ENCODE assay signal across 13 cellular contexts in the genomic region with DNA sequence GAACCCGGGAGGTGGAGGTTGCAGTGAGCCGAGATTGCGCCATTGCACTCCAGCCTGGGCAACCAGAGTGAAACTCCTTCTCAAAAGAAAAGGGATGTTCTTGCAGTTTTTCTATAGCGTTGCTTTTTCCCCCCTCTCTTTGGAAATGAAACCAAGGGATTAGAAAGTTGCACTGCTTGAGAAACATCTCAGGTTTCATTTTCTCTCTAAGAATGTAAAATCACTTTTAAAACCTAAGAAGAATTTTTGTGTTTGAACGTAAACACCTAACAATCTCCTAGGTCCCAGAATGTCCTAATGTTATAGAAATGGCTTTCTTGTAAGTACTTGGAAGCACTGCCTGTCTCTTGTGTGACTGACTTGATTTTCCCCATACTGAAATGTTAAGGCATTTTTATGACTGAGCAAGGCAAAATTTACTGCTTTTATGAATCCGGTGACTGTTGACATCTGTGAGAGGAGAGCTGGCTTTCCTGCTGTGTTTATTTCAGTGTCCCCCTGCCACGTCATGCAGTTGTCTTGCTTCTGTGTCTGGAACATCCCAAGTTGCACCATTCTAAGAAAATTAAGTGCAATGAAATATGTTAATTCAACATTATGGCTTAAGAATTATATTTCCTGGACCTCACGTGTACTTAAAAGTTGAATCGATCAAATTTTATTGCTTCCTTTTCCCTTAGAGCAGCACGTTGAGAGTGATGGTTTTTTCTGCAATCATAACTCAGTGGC. TPM values are rescaled to one million over a fixed set of nuclear protein-coding genes. Genes with fewer than 3 reads are reported as not detected.
DNase-seq lines count a peak whose midpoint lies in the region; ATAC-seq, FAIRE-seq and TF ChIP-seq lines count a peak whose summit lies in the region.
"Had no signal": no experiment of that assay in that cellular context is flagged by ENCODE, and none has a peak within 500 bp of the region (broad histone marks: within the 10 kb centered on the region; RNA-seq: fewer than 3 reads in every experiment).

No MANE protein-coding gene starts in this region.

- H3K36me3 Mint-ChIP-seq in T-helper 17 cell (ENCODE audit: low read depth) (peaks cover 3% of the 10 kb centered on the region), mesothelial cell of epicardium (peaks cover 30% of the 10 kb centered on the region)

- H3K36me3 ChIP-seq in Peyer's patch (peaks cover 0 to 18% (median 0%) of the 10 kb centered on the region in 3 donors), ascending aorta (peaks cover 18 to 32% of the 10 kb centered on the region in 2 donors)

- peak overlapping the region; percentile 83 for H3K27ac Mint-ChIP-seq in T-helper 17 cell
- H3K27ac Mint-ChIP-seq in mesothelial cell of epicardium: peak overlapping the region; percentile 58
- H3K27ac Mint-ChIP-seq: B cell had no signal

- intact Hi-C loops in ascending aorta (cut with DNase I): no loop called here

- H3K4me1 Mint-ChIP-seq in T-helper 17 cell (peaks cover 10% of the 10 kb centered on the region), mesothelial cell of epicardium (peaks cover 13% of the 10 kb centered on the region)
- H3K4me1 Mint-ChIP-seq: B cell had no signal

- H3K27me3 ChIP-seq in Peyer's patch (no peaks in the 10 kb centered on the region), ascending aorta (no peaks in the 10 kb centered on the region)
- H3K27me3 ChIP-seq: foreskin keratinocyte had no signal

- peak; percentile 35 for FAIRE-seq in GM18507 (lab: Jason Lieb, UNC)
- FAIRE-seq: H1 had no signal

- peak; percentile 54 for DNase-seq in AG08395 (ENCODE audit: low spot score)
- DNase-seq in GM18507 (ENCODE audit: extremely low spot score, insufficient read length, low read depth): no peak
- no peak for DNase-seq in T-helper 17 cell
- no peak for DNase-seq in mesothelial cell of epicardium (ENCODE audit: low spot score in 2 of 2, unreplicated experiment in 2 of 2)
- no peak for DNase-seq in Peyer's patch
- no peak for DNase-seq in ascending aorta (ENCODE audit: low spot score in 2 of 2)
- DNase-seq in UCSD-AML1 (lab: John Stamatoyannopoulos, UW; ENCODE audit: unreplicated experiment): no peak
- DNase-seq in DMS153 treated with DMSO at 0.1 percent for 48 hours (lab: John Stamatoyannopoulos, UW; ENCODE audit: unreplicated experiment): no peak
- DNase-seq: foreskin keratinocyte, NCI-H446, T1000 had no signal

- no peaks in the 10 kb centered on the region for H3K9me3 ChIP-seq in T-helper 17 cell (ENCODE audit: control insufficient read depth, low read length, poor library complexity, severe bottlenecking)
- no peaks in the 10 kb centered on the region for H3K9me3 ChIP-seq in Peyer's patch
- H3K9me3 ChIP-seq in ascending aorta: no peaks in the 10 kb centered on the region

- TF ChIP-seq CTCF in mesothelial cell of epicardium (IDR thresholded peaks at IDR 0.05; ENCODE audit: unreplicated experiment) (no peak), Peyer's patch (IDR thresholded peaks at IDR 0.05) (no peak), ascending aorta (IDR thresholded peaks at IDR 0.05) (no peak)

- H3K27me3 Mint-ChIP-seq in T-helper 17 cell: no peaks in the 10 kb centered on the region
- no peaks in the 10 kb centered on the region for H3K27me3 Mint-ChIP-seq in mesothelial cell of epicardium (ENCODE audit: low read depth)
- H3K27me3 Mint-ChIP-seq: B cell had no signal

- no peak for TF ChIP-seq POLR2A in Peyer's patch (IDR thresholded peaks at IDR 0.05)

- no peak overlapping the region for H3K27ac ChIP-seq in Peyer's patch
- H3K27ac ChIP-seq in ascending aorta: no peak overlapping the region
- H3K27ac ChIP-seq: foreskin keratinocyte had no signal

- H3K4me1 ChIP-seq in Peyer's patch: no peaks in the 10 kb centered on the region
- H3K4me1 ChIP-seq in ascending aorta: no peaks in the 10 kb centered on the region

- H3K9me3 Mint-ChIP-seq in mesothelial cell of epicardium: no peaks in the 10 kb centered on the region

- no peak for ATAC-seq in T-helper 17 cell
- ATAC-seq: foreskin keratinocyte had no signal

- H3K4me3 Mint-ChIP-seq in T-helper 17 cell (no peak overlapping the region), mesothelial cell of epicardium (no peak overlapping the region)
- H3K4me3 Mint-ChIP-seq: B cell had no signal

- H3K4me3 ChIP-seq in Peyer's patch: no peak overlapping the region
- no peak overlapping the region for H3K4me3 ChIP-seq in ascending aorta

RNA-seq across cellular contexts. Expression of a gene that starts 37.8 kb away (rescaled TPM):
- total RNA-seq in T-helper 17 cell (10 to 100 TPM; 23.8 to 29.3 TPM), mesothelial cell of epicardium (41.8 to 42.1 TPM (median 42.0 TPM) in 3 replicates), Peyer's patch (10 to 100 TPM; 30.5 to 82.5 (median 36.6) TPM), ascending aorta (37.3 TPM)
